Comparison of ENCODE assay signal across 18 cellular contexts in genomic region chr7:95471076-95471475, GRCh38. TPM values are rescaled to one million over a fixed set of nuclear protein-coding genes. Genes with fewer than 3 reads are reported as not detected.
DNase-seq lines count a peak whose midpoint lies in the region; ATAC-seq and TF ChIP-seq lines count a peak whose summit lies in the region.
"Had no signal": no experiment of that assay in that cellular context is flagged by ENCODE, and none has a peak within 500 bp of the region (broad histone marks: within the 10 kb centered on the region; RNA-seq: fewer than 3 reads in every experiment).

No MANE protein-coding gene starts in this region.

- H3K36me3 ChIP-seq in ACC112 (ENCODE audit: insufficient read depth, low read length) (no peaks in the 10 kb centered on the region), HAP-1 (replicated peaks) (no peaks in the 10 kb centered on the region), PC-3 (ENCODE audit: low read depth, low read length) (no peaks in the 10 kb centered on the region), lower lobe of right lung (no peaks in the 10 kb centered on the region)
- no peaks in the 10 kb centered on the region for H3K36me3 ChIP-seq in naive thymus-derived CD4-positive, alpha-beta T cell (ENCODE audit: control insufficient read depth in 2 of 3, insufficient read depth in 3 of 3, low read length in 3 of 3)
- H3K36me3 ChIP-seq: BE2C, right atrium auricular region had no signal

- H2AFZ ChIP-seq in ACC112 (ENCODE audit: low read length, unreplicated experiment) (peak overlapping the region; percentile 67), PC-3 (ENCODE audit: low read length) (peak overlapping the region; percentile 56; the same call in 1 of the 2 replicates)

- in situ Hi-C loops in HAP-1 (cut with MboI; ENCODE audit: low sequenced_read_pairs) = no loop called here

- no TSS peak for BruUV-seq in PC-3 (replicated peaks; lab: Mats Ljungman, UMichigan)

- TF ChIP-seq CTCF in PC-3 (conservative IDR thresholded peaks at IDR 0.05; ENCODE audit: low read depth, low read length) (no peak), lower lobe of right lung (IDR thresholded peaks at IDR 0.05) (no peak)
- TF ChIP-seq CTCF in CD4-positive, alpha-beta T cell (IDR thresholded peaks at IDR 0.05) = no peak

- H3K4me2 ChIP-seq in PC-3 (ENCODE audit: low read length) = no peak overlapping the region

- H3K4me3 Mint-ChIP-seq in CD4-positive, alpha-beta T cell = no peak overlapping the region
- peak overlapping the region in 1 of 10 donors; percentile 52 for H3K4me3 Mint-ChIP-seq in naive thymus-derived CD4-positive, alpha-beta T cell
- H3K4me3 Mint-ChIP-seq: activated CD4-positive, alpha-beta memory T cell treated with anti-CD3 and anti-CD28 coated beads, Interleukin-2, amount 10 ng/mL, durations not matched to agents 7 days and 5 days; activated T-helper 17 cell treated with anti-CD3 and anti-CD28 coated beads, Interleukin-2, amount 50 U/mL, for 72 hours; stimulated activated memory B cell treated with anti-CD40 and anti-IgM and Interleukin-4, amounts not matched to agents 10 μg/mL and 1 μg/mL and 100 μg/mL, for 72 hours had no signal

- H3K79me2 ChIP-seq in ACC112 (ENCODE audit: control insufficient read depth, insufficient read depth, low read length, unreplicated experiment) (no peaks in the 10 kb centered on the region), PC-3 (ENCODE audit: low read length) (no peaks in the 10 kb centered on the region)

- H3K27ac ChIP-seq in ACC112 (ENCODE audit: low read depth, low read length) = no peak overlapping the region
- H3K27ac ChIP-seq in PC-3 (ENCODE audit: low read length) = no peak overlapping the region
- peak overlapping the region; percentile 4 for H3K27ac ChIP-seq in lower lobe of right lung
- H3K27ac ChIP-seq in CD4-positive, alpha-beta T cell (ENCODE audit: low read depth, low read length) = no peak overlapping the region
- no peak overlapping the region for H3K27ac ChIP-seq in naive thymus-derived CD4-positive, alpha-beta T cell (ENCODE audit: low read depth, low read length)
- H3K27ac ChIP-seq: right atrium auricular region had no signal

- H3K9ac ChIP-seq in PC-3 (ENCODE audit: low read length) = no peak overlapping the region

- H3K27ac Mint-ChIP-seq in CD4-positive, alpha-beta T cell = no peak overlapping the region
- H3K27ac Mint-ChIP-seq in naive thymus-derived CD4-positive, alpha-beta T cell = peak overlapping the region in 3 of 9 donors; percentile 0 to 24 (median 12)
- H3K27ac Mint-ChIP-seq: activated CD4-positive, alpha-beta memory T cell treated with anti-CD3 and anti-CD28 coated beads, Interleukin-2, amount 10 ng/mL, durations not matched to agents 7 days and 5 days; activated T-helper 17 cell treated with anti-CD3 and anti-CD28 coated beads, Interleukin-2, amount 50 U/mL, for 72 hours; stimulated activated memory B cell treated with anti-CD40 and anti-IgM and Interleukin-4, amounts not matched to agents 10 μg/mL and 1 μg/mL and 100 μg/mL, for 72 hours had no signal

- POLR2A ChIA-PET in PC-3 (lab: Charles Lee; ENCODE audit: unreplicated experiment) = no interaction called here
- POLR2A ChIA-PET in CD4-positive, alpha-beta T cell (lab: Charles Lee) = no interaction called here
- POLR2A ChIA-PET in naive thymus-derived CD4-positive, alpha-beta T cell (lab: Charles Lee) = no interaction called here

- CTCF ChIA-PET in PC-3 (lab: Charles Lee) = no interaction called here
- CTCF ChIA-PET in CD4-positive, alpha-beta T cell (lab: Charles Lee) = no interaction called here
- CTCF ChIA-PET in naive thymus-derived CD4-positive, alpha-beta T cell (lab: Charles Lee) = no interaction called here

- H3K27me3 ChIP-seq in ACC112 (ENCODE audit: insufficient read depth, low read length) = no peaks in the 10 kb centered on the region
- no peaks in the 10 kb centered on the region for H3K27me3 ChIP-seq in HAP-1 (ENCODE audit: low read depth)
- no peaks in the 10 kb centered on the region for H3K27me3 ChIP-seq in PC-3 (ENCODE audit: low read length)
- H3K27me3 ChIP-seq in lower lobe of right lung (ENCODE audit: low read depth) = no peaks in the 10 kb centered on the region
- no peaks in the 10 kb centered on the region for H3K27me3 ChIP-seq in CD4-positive, alpha-beta T cell (ENCODE audit: control insufficient read depth, insufficient read depth, low read length)
- H3K27me3 ChIP-seq in naive thymus-derived CD4-positive, alpha-beta T cell (ENCODE audit: control insufficient read depth in 2 of 2, insufficient read depth in 2 of 2, low read length in 2 of 2) = no peaks in the 10 kb centered on the region
- H3K27me3 ChIP-seq: right atrium auricular region had no signal

- intact Hi-C loops in PC-3 (cut with micrococcal nuclease) (loop anchor here (2.0 to 10.0 kb wide), 3 partner anchors 36 to 1186 kb away; partner anchors contain the start of genes PON2 and PPP1R9A), lower lobe of right lung (cut with DNase I) (no loop called here)
- intact Hi-C loops in CD4-positive, alpha-beta T cell (cut with DNase I, micrococcal nuclease) = loop anchor here in 1 of 2 experiments (10.0 kb wide), 1 partner anchor 276 kb away; no protein-coding TSS in a partner anchor
- intact Hi-C loops in naive thymus-derived CD4-positive, alpha-beta T cell (cut with micrococcal nuclease) = no loop called here

- H3K4me1 ChIP-seq in ACC112 (ENCODE audit: control insufficient read depth, insufficient read depth, low read length, unreplicated experiment) (peaks cover 27% of the 10 kb centered on the region), HAP-1 (peaks cover 62% of the 10 kb centered on the region), PC-3 (ENCODE audit: insufficient read depth, low read length) (peaks cover 8% of the 10 kb centered on the region), lower lobe of right lung (peaks cover 13% of the 10 kb centered on the region)
- H3K4me1 ChIP-seq in naive thymus-derived CD4-positive, alpha-beta T cell (ENCODE audit: control insufficient read depth in 2 of 2, insufficient read depth in 2 of 2, low read length in 2 of 2) = peaks cover 0 to 7% of the 10 kb centered on the region in 2 donors
- H3K4me1 ChIP-seq: BE2C, right atrium auricular region had no signal

- peaks cover 16% of the 10 kb centered on the region for H3K4me1 Mint-ChIP-seq in CD4-positive, alpha-beta T cell (ENCODE audit: low read depth)
- H3K4me1 Mint-ChIP-seq in naive thymus-derived CD4-positive, alpha-beta T cell = peaks cover 10 to 26% (median 15%) of the 10 kb centered on the region in 7 donors

- no peak for ATAC-seq in PC-3
- ATAC-seq in lower lobe of right lung = no peak
- no peak for ATAC-seq in CD4-positive, alpha-beta T cell (ENCODE audit: poor library complexity)
- ATAC-seq in naive thymus-derived CD4-positive, alpha-beta T cell = no peak

- H3K27me3 Mint-ChIP-seq in CD4-positive, alpha-beta T cell = no peaks in the 10 kb centered on the region
- no peaks in the 10 kb centered on the region for H3K27me3 Mint-ChIP-seq in naive thymus-derived CD4-positive, alpha-beta T cell
- H3K27me3 Mint-ChIP-seq: activated CD4-positive, alpha-beta memory T cell treated with anti-CD3 and anti-CD28 coated beads, Interleukin-2, amount 10 ng/mL, durations not matched to agents 7 days and 5 days; stimulated activated memory B cell treated with anti-CD40 and anti-IgM and Interleukin-4, amounts not matched to agents 10 μg/mL and 1 μg/mL and 100 μg/mL, for 72 hours had no signal

- H3K36me3 Mint-ChIP-seq in CD4-positive, alpha-beta T cell (ENCODE audit: low read depth) = no peaks in the 10 kb centered on the region
- no peaks in the 10 kb centered on the region for H3K36me3 Mint-ChIP-seq in naive thymus-derived CD4-positive, alpha-beta T cell
- H3K36me3 Mint-ChIP-seq: stimulated activated memory B cell treated with anti-CD40 and anti-IgM and Interleukin-4, amounts not matched to agents 10 μg/mL and 1 μg/mL and 100 μg/mL, for 72 hours had no signal

- no peaks in the 10 kb centered on the region for H3F3A ChIP-seq in PC-3 (ENCODE audit: low read length, unreplicated experiment)

- no peaks in the 10 kb centered on the region for H3K9me2 ChIP-seq in PC-3 (replicated peaks; ENCODE audit: low read length)

- no peaks in the 10 kb centered on the region for H3K9me3 Mint-ChIP-seq in CD4-positive, alpha-beta T cell
- H3K9me3 Mint-ChIP-seq in naive thymus-derived CD4-positive, alpha-beta T cell = no peaks in the 10 kb centered on the region
- H3K9me3 Mint-ChIP-seq: activated CD4-positive, alpha-beta memory T cell treated with anti-CD3 and anti-CD28 coated beads, Interleukin-2, amount 10 ng/mL, durations not matched to agents 7 days and 5 days; activated T-helper 17 cell treated with anti-CD3 and anti-CD28 coated beads, Interleukin-2, amount 50 U/mL, for 72 hours; stimulated activated memory B cell treated with anti-CD40 and anti-IgM and Interleukin-4, amounts not matched to agents 10 μg/mL and 1 μg/mL and 100 μg/mL, for 72 hours had no signal

- H3K4me3 ChIP-seq in ACC112 (ENCODE audit: low read depth, low read length) (no peak overlapping the region), HAP-1 (no peak overlapping the region), PC-3 (ENCODE audit: low read length) (no peak overlapping the region), lower lobe of right lung (no peak overlapping the region)
- H3K4me3 ChIP-seq in naive thymus-derived CD4-positive, alpha-beta T cell (ENCODE audit: low read length) = no peak overlapping the region
- H3K4me3 ChIP-seq: right atrium auricular region had no signal

- H3K9me3 ChIP-seq in HAP-1 (no peaks in the 10 kb centered on the region), PC-3 (ENCODE audit: low read length) (no peaks in the 10 kb centered on the region), lower lobe of right lung (no peaks in the 10 kb centered on the region)
- no peaks in the 10 kb centered on the region for H3K9me3 ChIP-seq in CD4-positive, alpha-beta T cell (ENCODE audit: control insufficient read depth, low read length)
- no peaks in the 10 kb centered on the region for H3K9me3 ChIP-seq in naive thymus-derived CD4-positive, alpha-beta T cell (ENCODE audit: control insufficient read depth in 2 of 3, low read length in 3 of 3)
- H3K9me3 ChIP-seq: BE2C, right atrium auricular region had no signal

- DNase-seq in HAP-1 (ENCODE audit: low spot score in 2 of 2) (peak; percentile 59 to 75), PC-3 (no peak), lower lobe of right lung (no peak), nucleus accumbens (lab: John Stamatoyannopoulos, UW) (no peak)
- DNase-seq in CD4-positive, alpha-beta T cell = no peak
- DNase-seq in naive thymus-derived CD4-positive, alpha-beta T cell = no peak
- no peak for DNase-seq in stimulated activated CD4-positive, alpha-beta T cell treated with anti-CD3 and anti-CD28 coated beads, Interleukin-2, amount 100 ng/mL, for 24 hours
- DNase-seq: activated CD4-positive, alpha-beta memory T cell treated with anti-CD3 and anti-CD28 coated beads, Interleukin-2, amount 10 ng/mL, durations not matched to agents 7 days and 5 days; aorta; BE2C; NCI-H524; stimulated activated CD4-positive, alpha-beta T cell treated with anti-CD3 and anti-CD28 coated beads, Interleukin-4, amount 100 ng/mL, for 24 hours had no signal

- no peaks in the 10 kb centered on the region for H4K20me1 ChIP-seq in PC-3 (ENCODE audit: low read length)

RNA-seq across cellular contexts. Expression of gene ASB4, which starts 14.7 kb away (rescaled TPM):
- total RNA-seq in PC-3 (2014; rRNA removed) (not detected in 2 replicates), lower lobe of right lung (0.50 TPM)
- not detected for total RNA-seq in CD4-positive, alpha-beta T cell
- total RNA-seq in naive thymus-derived CD4-positive, alpha-beta T cell = not detected
- not detected for polyA plus RNA-seq in naive thymus-derived CD4-positive, alpha-beta T cell
- total RNA-seq: activated CD4-positive, alpha-beta memory T cell treated with anti-CD3 and anti-CD28 coated beads, Interleukin-2, amount 10 ng/mL, durations not matched to agents 7 days and 5 days; activated T-helper 17 cell treated with anti-CD3 and anti-CD28 coated beads, Interleukin-2, amount 50 U/mL, for 72 hours; aorta; H4; M059J had no signal
- polyA plus RNA-seq: aorta had no signal

RNA-seq across cellular contexts. Expression of gene PON2, which starts 36.2 kb away (rescaled TPM):
- total RNA-seq in PC-3 (2014; rRNA removed) (51.6 and 56.4 TPM in 2 replicates), lower lobe of right lung (168 TPM)
- total RNA-seq in CD4-positive, alpha-beta T cell = 1 to 10 TPM; 5.4 to 6.7 TPM
- 10 to 100 TPM in 2 of 5 experiments, 1 to 10 TPM in 3; 2.9 to 11.3 (median 8.3) TPM for total RNA-seq in naive thymus-derived CD4-positive, alpha-beta T cell
- polyA plus RNA-seq in naive thymus-derived CD4-positive, alpha-beta T cell = 1 to 10 TPM; 1.6 to 4.0 TPM

Comparison
In these comparisons a context has a peak if more than half of its experiments do, and no peak if none do; other contexts are left out.
1. DNase-seq: peak in HAP-1 (2 of 2); none in PC-3 (single experiment), lower lobe of right lung (single experiment), nucleus accumbens (0 of 56), CD4-positive, alpha-beta T cell (0 of 10), naive thymus-derived CD4-positive, alpha-beta T cell (0 of 9) and stimulated activated CD4-positive, alpha-beta T cell treated with anti-CD3 and anti-CD28 coated beads, Interleukin-2, amount 100 ng/mL, for 24 hours (0 of 2).